Comparison of ENCODE assay signal across 23 cellular contexts in the genomic region with DNA sequence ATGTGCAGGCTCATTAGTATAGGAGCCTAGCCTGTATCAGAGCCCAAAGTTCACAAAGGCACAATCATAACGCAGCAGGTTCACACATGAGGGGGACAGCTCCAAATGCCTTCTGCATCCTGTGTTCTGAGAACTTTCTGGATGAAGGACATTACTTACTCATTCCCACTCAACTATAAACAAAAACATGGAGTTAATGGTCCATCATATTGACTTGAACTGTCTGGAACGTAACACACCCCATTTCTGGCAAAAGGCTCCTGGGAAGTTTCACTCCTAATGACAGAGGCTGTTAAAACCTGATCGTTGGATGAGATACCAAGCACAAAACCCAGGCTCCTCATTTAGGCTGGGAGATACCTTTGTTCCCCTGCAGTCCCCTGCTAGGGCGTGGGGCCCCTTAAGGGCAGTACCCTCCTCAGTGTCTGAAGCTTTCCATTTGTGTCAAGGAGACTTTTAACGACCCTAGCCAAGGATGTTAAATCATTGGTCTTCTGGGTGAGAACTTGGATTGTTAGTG.
DNase-seq lines count a peak whose midpoint lies in the region; FAIRE-seq and TF ChIP-seq lines count a peak whose summit lies in the region.
"Had no signal": no experiment of that assay in that cellular context is flagged by ENCODE, and none has a peak within 500 bp of the region (broad histone marks: within the 10 kb centered on the region; RNA-seq: fewer than 3 reads in every experiment).

No MANE protein-coding gene starts in this region.

- H3K27ac Mint-ChIP-seq in nephron progenitor cell = peak overlapping the region; percentile 64
- H3K27ac Mint-ChIP-seq: B cell had no signal

- no peak for TF ChIP-seq CTCF in nephron progenitor cell (IDR thresholded peaks at IDR 0.05)
- no peak for TF ChIP-seq CTCF in vagina (IDR thresholded peaks at IDR 0.05)
- TF ChIP-seq CTCF in stomach (IDR thresholded peaks at IDR 0.05) = no peak

- peak; percentile 23 for DNase-seq in activated CD8-positive, alpha-beta memory T cell treated with anti-CD3 and anti-CD28 coated beads, Interleukin-2, amount 50 U/mL, for 48 hours
- no peak for DNase-seq in activated CD8-positive, alpha-beta memory T cell treated with anti-CD3 and anti-CD28 coated beads for 24 hours
- DNase-seq in islet precursor cell = peak; percentile 93
- DNase-seq in nephron progenitor cell = no peak
- DNase-seq in vagina (ENCODE audit: extremely low spot score in 2 of 2) = peak; percentile 40
- no peak for DNase-seq in inferior parietal cortex (ENCODE audit: extremely low spot score)
- no peak for DNase-seq in GM12891 (ENCODE audit: insufficient read length, low spot score)
- DNase-seq in stomach = no peak
- DNase-seq: 8988T, GF-D8, GM23248, MV-4-11, NCI-H1417 treated with DMSO at 0.1 percent for 48 hours, NCI-H187 treated with DMSO at 0.1 percent for 48 hours, NCI-H2171, NCI-H446, NCI-H774, OCI-M1, Right ventricle myocardium superior had no signal

- H3K27ac ChIP-seq in vagina (no peak overlapping the region), stomach (no peak overlapping the region)
- H3K27ac ChIP-seq: GM23248 had no signal

- H3K9me3 ChIP-seq in vagina (no peaks in the 10 kb centered on the region), stomach (no peaks in the 10 kb centered on the region)

- no peaks in the 10 kb centered on the region for H3K27me3 Mint-ChIP-seq in nephron progenitor cell (ENCODE audit: low read depth, poor library complexity)

- H3K36me3 ChIP-seq in vagina = no peaks in the 10 kb centered on the region
- no peaks in the 10 kb centered on the region for H3K36me3 ChIP-seq in stomach

- no peaks in the 10 kb centered on the region for H3K9me3 Mint-ChIP-seq in nephron progenitor cell

- H3K36me3 Mint-ChIP-seq in nephron progenitor cell (ENCODE audit: low read depth) = no peaks in the 10 kb centered on the region

- intact Hi-C loops in vagina (cut with DNase I) (no loop called here), stomach (cut with DNase I; ENCODE audit: low total_unique reads) (no loop called here)

- TF ChIP-seq EP300 in stomach (IDR thresholded peaks at IDR 0.05) = no peak

- H3K4me3 Mint-ChIP-seq in nephron progenitor cell = no peak overlapping the region
- H3K4me3 Mint-ChIP-seq: B cell had no signal

- H3K27me3 ChIP-seq in vagina (no peaks in the 10 kb centered on the region), stomach (no peaks in the 10 kb centered on the region)

- H3K4me1 ChIP-seq in vagina (peaks cover 12% of the 10 kb centered on the region), stomach (peaks cover 0 to 24% (median 16%) of the 10 kb centered on the region in 4 donors)

- peaks cover 71% of the 10 kb centered on the region for H3K4me1 Mint-ChIP-seq in nephron progenitor cell

- no peak for FAIRE-seq in GM12891 (lab: Jason Lieb, UNC)
- FAIRE-seq: GM12878, GM19239, K562 had no signal

- TF ChIP-seq POLR2A in vagina (IDR thresholded peaks at IDR 0.05) (no peak), GM12891 (IDR thresholded peaks at IDR 0.05; ENCODE audit: low read depth, low read length) (no peak), stomach (IDR thresholded peaks at IDR 0.05) (no peak)

- WGBS in stomach, 5 donors = 57 to 69% (median 63%) methylated on average over 5 of the region's 5 CpGs

- no peak overlapping the region for H3K4me3 ChIP-seq in vagina
- no peak overlapping the region for H3K4me3 ChIP-seq in stomach
- H3K4me3 ChIP-seq: GM12878, GM23248, K562 had no signal

TF ChIP-seq in GM12891, 5 proteins besides CTCF, POLR2A, EP300 and RAD21:
- TF ChIP-seq POLR2AphosphoS5 (IDR thresholded peaks at IDR 0.05; ENCODE audit: low read depth, low read length) (no peak), POU2F2 (IDR thresholded peaks at IDR 0.05; ENCODE audit: low read depth, low read length) (no peak), PAX5 (IDR thresholded peaks at IDR 0.05; ENCODE audit: insufficient read depth, low read length, severe bottlenecking) (no peak), SPI1 (IDR thresholded peaks at IDR 0.05; ENCODE audit: low read depth, low read length) (no peak), TAF1 (IDR thresholded peaks at IDR 0.05; ENCODE audit: low read depth, low read length) (no peak)

Comparison
In these comparisons a context has a peak if more than half of its experiments do, and no peak if none do; other contexts are left out.
1. DNase-seq: peak in activated CD8-positive, alpha-beta memory T cell treated with anti-CD3 and anti-CD28 coated beads, Interleukin-2, amount 50 U/mL, for 48 hours (single experiment), islet precursor cell (single experiment) and vagina (2 of 2); none in activated CD8-positive, alpha-beta memory T cell treated with anti-CD3 and anti-CD28 coated beads for 24 hours (single experiment), nephron progenitor cell (single experiment), inferior parietal cortex (single experiment), GM12891 (single experiment) and stomach (single experiment).